ENCODE assay signal across 10 cellular contexts in the genomic region with DNA sequence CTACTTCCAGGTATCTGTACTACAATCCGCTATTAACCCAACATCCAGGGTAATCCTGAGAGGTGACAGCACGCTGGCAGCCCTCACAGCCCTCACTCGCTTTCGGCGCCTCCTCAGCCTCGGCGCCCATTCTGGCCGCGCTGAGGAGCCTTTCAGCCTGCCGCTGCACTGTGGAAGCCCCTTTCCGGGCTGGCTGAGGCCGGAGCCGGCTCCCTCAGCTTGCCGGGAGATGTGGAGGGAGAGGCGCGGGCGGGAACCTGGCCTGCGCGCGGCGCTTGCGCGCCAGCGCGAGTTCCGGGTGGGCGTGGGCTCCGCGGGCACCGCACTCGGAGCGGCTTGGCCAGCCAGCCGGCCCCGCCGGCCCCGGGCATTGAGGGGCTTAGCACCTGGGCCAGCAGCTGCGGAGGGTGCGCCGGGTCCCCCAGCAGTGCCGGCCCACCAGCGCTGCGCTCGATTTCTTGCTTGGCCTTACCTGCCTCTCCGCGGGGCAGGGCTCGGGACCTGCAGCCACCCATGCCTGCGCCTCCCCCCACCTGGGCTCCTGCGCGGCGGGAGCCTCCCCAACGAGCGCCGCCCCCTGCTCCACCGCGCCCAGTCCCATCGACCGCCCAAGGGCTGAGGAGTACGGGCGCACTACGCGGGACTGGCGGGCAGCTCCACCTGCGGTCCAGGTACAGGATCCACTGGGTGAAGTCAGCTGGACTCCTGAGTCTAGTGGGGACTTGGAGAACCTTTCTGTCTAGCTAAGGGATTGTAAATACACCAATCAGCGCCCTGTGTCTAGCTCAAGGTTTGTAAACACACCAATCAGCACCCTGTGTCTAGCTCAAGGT.
DNase-seq lines count a peak whose midpoint lies in the region; ATAC-seq, FAIRE-seq and TF ChIP-seq lines count a peak whose summit lies in the region.
"Had no signal": no experiment of that assay in that cellular context is flagged by ENCODE, and none has a peak within 500 bp of the region (broad histone marks: within the 10 kb centered on the region; RNA-seq: fewer than 3 reads in every experiment).

No MANE protein-coding gene starts in this region.

- H3K36me3 ChIP-seq in bronchial epithelial cell (ENCODE audit: control insufficient read depth, insufficient read depth, low read length) (no peaks in the 10 kb centered on the region), lower lobe of right lung (no peaks in the 10 kb centered on the region)
- H3K36me3 ChIP-seq: adrenal gland had no signal

- peak; percentile 86 to 91 for ATAC-seq in lower lobe of right lung
- ATAC-seq: HCT116 had no signal

- DNase-seq in Caki2 (ENCODE audit: low read depth): peak; percentile 79
- peak in 1 of 2 experiments; percentile 24 for DNase-seq in HL-60 (ENCODE audit: low read depth in 1 of 2, low spot score in 1 of 2)
- DNase-seq in bronchial epithelial cell (ENCODE audit: low read depth): no peak
- peak; percentile 54 for DNase-seq in lower lobe of right lung
- peak; percentile 51 for DNase-seq in ureter (ENCODE audit: low spot score)
- DNase-seq in DMS114 treated with DMSO at 0.1 percent for 48 hours (lab: John Stamatoyannopoulos, UW; ENCODE audit: unreplicated experiment): no peak
- DNase-seq in iPS-NIHi11 (ENCODE audit: low spot score): no peak
- no peak for DNase-seq in GM19238 (ENCODE audit: insufficient read length, low spot score)

- H3K27me3 ChIP-seq in HL-60 (ENCODE audit: insufficient read depth, poor library complexity, severe bottlenecking): no peaks in the 10 kb centered on the region
- no peaks in the 10 kb centered on the region for H3K27me3 ChIP-seq in bronchial epithelial cell (ENCODE audit: control insufficient read depth, insufficient read depth, low read length)
- no peaks in the 10 kb centered on the region for H3K27me3 ChIP-seq in lower lobe of right lung (ENCODE audit: low read depth)

- in situ Hi-C loops in Caki2 (cut with HindIII; ENCODE audit: low pct_unique_long_range_greater_than_20kb, low sequenced_read_pairs): no loop called here

- intact Hi-C loops in lower lobe of right lung (cut with DNase I): no loop called here

- no peak for FAIRE-seq in bronchial epithelial cell (lab: Jason Lieb, UNC)

- H3K9me3 ChIP-seq in lower lobe of right lung: no peaks in the 10 kb centered on the region
- H3K9me3 ChIP-seq: adrenal gland had no signal

- no peak overlapping the region for H3K27ac ChIP-seq in HL-60 (replicated peaks)
- no peak overlapping the region for H3K27ac ChIP-seq in lower lobe of right lung
- H3K27ac ChIP-seq: adrenal gland had no signal

- H3K4me3 ChIP-seq in HL-60 (replicated peaks; ENCODE audit: insufficient read depth, low read length) (peak overlapping the region; percentile 46), bronchial epithelial cell (ENCODE audit: low read depth, low read length) (peak overlapping the region; percentile 48), lower lobe of right lung (peak overlapping the region; percentile 59)

- no peak for TF ChIP-seq CTCF in HL-60 (IDR thresholded peaks at IDR 0.05; ENCODE audit: insufficient read depth, low read length)
- TF ChIP-seq CTCF in bronchial epithelial cell (IDR thresholded peaks at IDR 0.05; ENCODE audit: insufficient read depth, low read length, severe bottlenecking): no peak
- no peak for TF ChIP-seq CTCF in lower lobe of right lung (IDR thresholded peaks at IDR 0.05)

- no peaks in the 10 kb centered on the region for H3K4me1 ChIP-seq in lower lobe of right lung
- H3K4me1 ChIP-seq: adrenal gland had no signal

Comparison
In these comparisons a context has a peak if more than half of its experiments do, and no peak if none do; other contexts are left out.
1. DNase-seq: peak in Caki2 (single experiment), lower lobe of right lung (single experiment) and ureter (single experiment); none in bronchial epithelial cell (single experiment), DMS114 treated with DMSO at 0.1 percent for 48 hours (single experiment), iPS-NIHi11 (single experiment) and GM19238 (single experiment).
2. Peak in every context shown above with its lines, with median percentiles within 50 percentile points of each other: H3K4me3 ChIP-seq.